9 cellular contexts compared by ENCODE assay signal in the genomic region with DNA sequence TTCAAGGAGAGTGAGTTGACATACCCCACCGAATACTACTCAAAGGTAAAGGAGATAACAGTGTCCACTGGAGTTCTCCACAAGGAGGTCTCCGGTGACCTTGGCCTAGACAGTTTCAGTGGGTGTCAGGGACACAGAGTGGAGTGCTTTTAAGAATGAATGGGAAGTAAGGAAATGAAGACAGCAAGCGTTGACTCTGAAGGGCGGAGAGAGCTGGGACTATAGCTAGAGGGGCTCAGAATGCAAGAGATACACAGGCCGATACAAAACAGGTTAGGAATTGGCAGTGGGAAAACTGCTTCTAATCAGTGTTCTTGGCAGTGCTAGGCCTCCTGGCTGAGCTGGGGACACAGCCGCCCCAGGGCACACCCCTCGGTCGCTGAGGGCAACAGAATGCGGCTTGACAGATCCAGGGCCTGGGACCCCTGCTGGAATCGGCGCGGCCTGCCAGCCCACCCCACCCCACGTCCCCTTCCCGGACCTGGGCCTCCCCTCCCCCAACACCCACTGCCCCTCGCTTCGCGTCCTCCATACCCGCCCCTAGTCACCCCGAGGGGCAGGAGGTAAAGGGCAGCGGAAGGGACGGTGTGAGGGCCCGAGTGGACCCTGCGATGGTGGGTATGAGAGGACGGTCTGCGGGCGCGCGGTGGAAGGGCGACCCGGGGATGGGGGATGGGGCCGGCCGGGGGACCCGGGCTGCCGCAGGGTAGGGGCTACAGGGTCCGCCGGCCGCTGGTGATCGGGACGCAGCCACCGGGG. TPM values are rescaled to one million over a fixed set of nuclear protein-coding genes. Genes with fewer than 3 reads are reported as not detected.
DNase-seq lines count a peak whose midpoint lies in the region; ATAC-seq and TF ChIP-seq lines count a peak whose summit lies in the region.
"Had no signal": no experiment of that assay in that cellular context is flagged by ENCODE, and none has a peak within 500 bp of the region (broad histone marks: within the 10 kb centered on the region; RNA-seq: fewer than 3 reads in every experiment).

No MANE protein-coding gene starts in this region.

- ATAC-seq in CD8-positive, alpha-beta T cell: no peak
- peak; percentile 35 for ATAC-seq in HG02571 (IDR thresholded peaks at IDR 0.05; ENCODE audit: unreplicated experiment)
- ATAC-seq in central memory CD8-positive, alpha-beta T cell (replicated peaks; ENCODE audit: extremely low read depth, poor library complexity, severe bottlenecking): peak; percentile 21
- ATAC-seq in GM18873 (IDR thresholded peaks at IDR 0.05; ENCODE audit: low FRiP score, unreplicated experiment): no peak
- no peak for ATAC-seq in HG03460 (IDR thresholded peaks at IDR 0.05; ENCODE audit: unreplicated experiment)

- H2BK15ac ChIP-seq in mesenchymal stem cell (ENCODE audit: low read depth, poor library complexity, severe bottlenecking): peak overlapping the region; percentile 34

- H3K4me3 ChIP-seq in CD8-positive, alpha-beta T cell (ENCODE audit: low read depth, low read length): peak overlapping the region; percentile 81
- H3K4me3 ChIP-seq in mesenchymal stem cell (ENCODE audit: insufficient read depth in 1 of 2, low read depth in 1 of 2, low read length in 2 of 2): peak overlapping the region; percentile 80 to 98

- CTCF ChIA-PET in CD8-positive, alpha-beta T cell (lab: Charles Lee): interaction anchor here (1.1 to 8.2 kb wide), 7 partner anchors 8 to 55 kb away, joined by 3 to 52 read pairs (median 8); a partner anchor contains a TSS

- no peak overlapping the region for H3K4me3 Mint-ChIP-seq in CD8-positive, alpha-beta T cell
- no peak overlapping the region for H3K4me3 Mint-ChIP-seq in central memory CD8-positive, alpha-beta T cell

- no peaks in the 10 kb centered on the region for H3K36me3 Mint-ChIP-seq in CD8-positive, alpha-beta T cell
- H3K36me3 Mint-ChIP-seq in central memory CD8-positive, alpha-beta T cell (ENCODE audit: insufficient read depth): no peaks in the 10 kb centered on the region

- H2AFZ ChIP-seq in mesenchymal stem cell (ENCODE audit: low read depth, low read length): peak overlapping the region; percentile 96

- no peaks in the 10 kb centered on the region for H3K36me3 ChIP-seq in CD8-positive, alpha-beta T cell (ENCODE audit: insufficient read depth, low read length)
- H3K36me3 ChIP-seq in mesenchymal stem cell (ENCODE audit: control insufficient read depth in 1 of 2, insufficient read depth in 2 of 2, low read depth in 1 of 2, low read length in 2 of 2): no peaks in the 10 kb centered on the region

- no peak overlapping the region for H3K27ac Mint-ChIP-seq in CD8-positive, alpha-beta T cell
- no peak overlapping the region for H3K27ac Mint-ChIP-seq in central memory CD8-positive, alpha-beta T cell (ENCODE audit: low read depth)

- H3K18ac ChIP-seq in mesenchymal stem cell (ENCODE audit: low read depth in 1 of 2, low read length in 2 of 2): peak overlapping the region; percentile 30 to 98

- peaks cover under 1% of the 10 kb centered on the region for H3K27me3 Mint-ChIP-seq in CD8-positive, alpha-beta T cell (ENCODE audit: low read depth)
- H3K27me3 Mint-ChIP-seq in central memory CD8-positive, alpha-beta T cell: peaks cover 25% of the 10 kb centered on the region

- intact Hi-C loops in CD8-positive, alpha-beta T cell (cut with DNase I, micrococcal nuclease): loop anchor here (1.0 to 10.0 kb wide), 4 partner anchors 16 to 1096 kb away; a partner anchor contains a TSS

- peak overlapping the region; percentile 90 for H3K9ac ChIP-seq in mesenchymal stem cell (ENCODE audit: low read length)

- H3K79me1 ChIP-seq in mesenchymal stem cell (replicated peaks; ENCODE audit: low read length, poor library complexity, severe bottlenecking): peaks cover 22% of the 10 kb centered on the region

- H3K23ac ChIP-seq in mesenchymal stem cell (ENCODE audit: low read length in 2 of 2): peak overlapping the region in 1 of 2 experiments; percentile 85

- peak overlapping the region; percentile 77 for H3K4me2 ChIP-seq in mesenchymal stem cell (ENCODE audit: low read length, poor library complexity, severe bottlenecking)

- 11% methylated on average over 27 of the region's 40 CpGs for WGBS in mesenchymal stem cell

- POLR2A ChIA-PET in CD8-positive, alpha-beta T cell (lab: Charles Lee): interaction anchor here (0.6 to 5.6 kb wide), 9 partner anchors 8 to 194 kb away, joined by 3 to 91 read pairs (median 6); a partner anchor contains a TSS

- no peak overlapping the region for H2BK120ac ChIP-seq in mesenchymal stem cell (ENCODE audit: low read depth, low read length)

- peaks cover 10% of the 10 kb centered on the region for H3K4me1 Mint-ChIP-seq in CD8-positive, alpha-beta T cell (ENCODE audit: low read depth)
- H3K4me1 Mint-ChIP-seq in central memory CD8-positive, alpha-beta T cell: peaks cover 5% of the 10 kb centered on the region

- H4K91ac ChIP-seq in mesenchymal stem cell (ENCODE audit: low read length): peak overlapping the region; percentile 58

- H3K27me3 ChIP-seq in CD8-positive, alpha-beta T cell (ENCODE audit: insufficient read depth, low read length): no peaks in the 10 kb centered on the region
- H3K27me3 ChIP-seq in mesenchymal stem cell (ENCODE audit: control insufficient read depth in 1 of 2, insufficient read depth in 1 of 2, low read length in 2 of 2): peaks cover 0 to 11% of the 10 kb centered on the region in 2 experiments

- peak overlapping the region in 1 of 2 experiments; percentile 95 for H3K14ac ChIP-seq in mesenchymal stem cell (ENCODE audit: low read length in 2 of 2)

- no peak overlapping the region for H2AK5ac ChIP-seq in mesenchymal stem cell (ENCODE audit: low read length, severe bottlenecking)

- no peaks in the 10 kb centered on the region for H3K9me3 ChIP-seq in CD8-positive, alpha-beta T cell (ENCODE audit: low read length)
- no peaks in the 10 kb centered on the region for H3K9me3 ChIP-seq in mesenchymal stem cell (ENCODE audit: control insufficient read depth, low read length)

- peaks cover 52% of the 10 kb centered on the region for H3K4me1 ChIP-seq in CD8-positive, alpha-beta T cell (ENCODE audit: insufficient read depth, low read length)
- H3K4me1 ChIP-seq in mesenchymal stem cell (ENCODE audit: control insufficient read depth, insufficient read depth, low read depth, low read length): peaks cover 6% of the 10 kb centered on the region

- no peak for TF ChIP-seq CTCF in CD8-positive, alpha-beta T cell (IDR thresholded peaks at IDR 0.05)

- H4K8ac ChIP-seq in mesenchymal stem cell (ENCODE audit: low read length): peak overlapping the region; percentile 78

- H3K9me3 Mint-ChIP-seq in CD8-positive, alpha-beta T cell: no peaks in the 10 kb centered on the region
- no peaks in the 10 kb centered on the region for H3K9me3 Mint-ChIP-seq in central memory CD8-positive, alpha-beta T cell

- H2BK5ac ChIP-seq in mesenchymal stem cell (ENCODE audit: low read depth, low read length, poor library complexity, severe bottlenecking): peak overlapping the region; percentile 68

- peak overlapping the region; percentile 42 to 82 for H3K4ac ChIP-seq in mesenchymal stem cell (ENCODE audit: low read depth in 1 of 2, low read length in 2 of 2)

- DNase-seq in CD8-positive, alpha-beta T cell: peak in 1 of 7 experiments; percentile 27
- no peak for DNase-seq in central memory CD8-positive, alpha-beta T cell (ENCODE audit: low spot score in 2 of 2)
- no peak for DNase-seq in mesenchymal stem cell
- no peak for DNase-seq in SHP77 treated with DMSO at 0.1 percent for 48 hours (lab: John Stamatoyannopoulos, UW)
- no peak for DNase-seq in Ammon's horn (ENCODE audit: low spot score)

- peak overlapping the region in 1 of 2 experiments; percentile 73 for H2BK12ac ChIP-seq in mesenchymal stem cell (ENCODE audit: low read length in 2 of 2)

- H3K27ac ChIP-seq in CD8-positive, alpha-beta T cell (ENCODE audit: low read depth, low read length): peak overlapping the region; percentile 82
- H3K27ac ChIP-seq in mesenchymal stem cell (ENCODE audit: low read length, poor library complexity, severe bottlenecking): peak overlapping the region; percentile 12

RNA-seq across cellular contexts. Expression of a gene that starts 0.5 kb away (rescaled TPM):
- total RNA-seq in CD8-positive, alpha-beta T cell: 100 to 1,000 TPM; 130 to 147 TPM
- 21.2 TPM for polyA plus RNA-seq in mesenchymal stem cell (2013, experiment 1 of 2)
- polyA plus RNA-seq in mesenchymal stem cell (2013, experiment 2 of 2): 19.9 TPM

RNA-seq across cellular contexts. Expression of a gene that starts 22.4 kb away (rescaled TPM):
- total RNA-seq in CD8-positive, alpha-beta T cell: under 1 TPM; 0.71 to 0.83 TPM
- 0.43 TPM for polyA plus RNA-seq in mesenchymal stem cell (2013, experiment 1 of 2)
- 0.41 TPM for polyA plus RNA-seq in mesenchymal stem cell (2013, experiment 2 of 2)
- total RNA-seq: M059J had no signal

RNA-seq across cellular contexts. Expression of a gene that starts 28.1 kb away (rescaled TPM):
- 10 to 100 TPM; 53.4 to 53.7 TPM for total RNA-seq in CD8-positive, alpha-beta T cell
- 60.0 TPM for polyA plus RNA-seq in mesenchymal stem cell (2013, experiment 1 of 2)
- polyA plus RNA-seq in mesenchymal stem cell (2013, experiment 2 of 2): 61.3 TPM

RNA-seq across cellular contexts. Expression of a gene that starts 55.4 kb away (rescaled TPM):
- 10 to 100 TPM; 14.5 to 18.3 TPM for total RNA-seq in CD8-positive, alpha-beta T cell
- 16.3 TPM for polyA plus RNA-seq in mesenchymal stem cell (2013, experiment 1 of 2)
- polyA plus RNA-seq in mesenchymal stem cell (2013, experiment 2 of 2): 14.9 TPM

Comparison
In these comparisons a context has a peak if more than half of its experiments do, and no peak if none do; other contexts are left out.
1. ATAC-seq: peak in HG02571 (single experiment) and central memory CD8-positive, alpha-beta T cell (single experiment); none in CD8-positive, alpha-beta T cell (single experiment), GM18873 (single experiment) and HG03460 (single experiment).